Comparison of ENCODE assay signal across 1 cellular context in genomic region chr2:113609859-113610258, GRCh38. TPM values are rescaled to one million over a fixed set of nuclear protein-coding genes. Genes with fewer than 3 reads are reported as not detected.
A peak's percentile ranks its signal among the peaks of the same experiment; 100 is the strongest.
DNase-seq lines count a peak whose midpoint lies in the region; ATAC-seq, FAIRE-seq and TF ChIP-seq lines count a peak whose summit lies in the region.
"Not testable (repeated sequence)": the region's sequence is repeated elsewhere in the genome, so short reads cannot be mapped to it uniquely, and the experiment has no call there.

No MANE protein-coding gene starts in this region.

- 0% methylated on average over 4 of the region's 8 CpGs for WGBS in K562 (ENCODE audit: insufficient coverage, low coverage, missing lambda C conversion rate)

- intact Hi-C loops in K562 (cut with micrococcal nuclease): not testable (repeated sequence)

- not testable (repeated sequence) for H3K36me3 ChIP-seq in K562 (ENCODE audit: control insufficient read depth, insufficient read depth, low read length)

- FAIRE-seq in K562 (lab: Jason Lieb, UNC): not testable (repeated sequence)

- not testable (repeated sequence) for H3K9me3 ChIP-seq in K562 (replicated peaks; ENCODE audit: control insufficient read depth, insufficient read depth, low read depth, low read length)

- not testable (repeated sequence) for TF ChIP-seq POLR2A in K562 (conservative IDR thresholded peaks at IDR 0.05)

- H2AFZ ChIP-seq in K562 (ENCODE audit: low read depth, low read length): not testable (repeated sequence)

- not testable (repeated sequence) for TF ChIP-seq RAD21 in K562 (CRISPR knock-in tag; conservative IDR thresholded peaks at IDR 0.05 in 1 of 2, IDR thresholded peaks at IDR 0.05 in 1 of 2)

- CTCF ChIA-PET in K562 (lab: Yijun Ruan, JAX; ENCODE audit: low intra/inter-chr PET ratio): not testable (repeated sequence)

- H3K27ac ChIP-seq in K562 (ENCODE audit: extremely low read depth, low read depth, low read length): not testable (repeated sequence)

- H4K20me1 ChIP-seq in K562 (replicated peaks; ENCODE audit: control insufficient read depth, insufficient read depth, low read length): not testable (repeated sequence)

- H3K9me1 ChIP-seq in K562 (ENCODE audit: control insufficient read depth, insufficient read depth, low read length): not testable (repeated sequence)

- ATAC-seq in K562: not testable (repeated sequence)

- TF ChIP-seq CTCF in K562 (IDR thresholded peaks at IDR 0.05 in 2 of 3, conservative IDR thresholded peaks at IDR 0.05 in 1 of 3; ENCODE audit: insufficient read depth in 2 of 3, low read depth in 1 of 3, low read length in 3 of 3): not testable (repeated sequence)

- peak; percentile 41 for TF ChIP-seq EP300 in K562 (IDR thresholded peaks at IDR 0.05; ENCODE audit: low read length)

- DNase-seq in K562 (ENCODE audit: extremely low read depth in 1 of 4, low spot score in 3 of 4): not testable (repeated sequence)

- POLR2A ChIA-PET in K562 (lab: Yijun Ruan, JAX): not testable (repeated sequence)

- in situ Hi-C loops in K562 (cut with MboI): not testable (repeated sequence)

- H3K79me2 ChIP-seq in K562 (ENCODE audit: control insufficient read depth, insufficient read depth, low read length): not testable (repeated sequence)

- H3K4me1 ChIP-seq in K562 (replicated peaks in 1 of 2; ENCODE audit: control insufficient read depth in 2 of 2, insufficient read depth in 2 of 2, low read length in 2 of 2): not testable (repeated sequence)

- H3K27me3 ChIP-seq in K562 (ENCODE audit: control insufficient read depth in 2 of 2, insufficient read depth in 2 of 2, low read length in 2 of 2): not testable (repeated sequence)

- BruUV-seq in K562 (replicated peaks; lab: Mats Ljungman, UMichigan): not testable (repeated sequence)

- not testable (repeated sequence) for H3K9ac ChIP-seq in K562 (ENCODE audit: insufficient read depth in 1 of 2, low read depth in 2 of 2, low read length in 2 of 2)

- not testable (repeated sequence) for H3K4me3 ChIP-seq in K562

- not testable (repeated sequence) for H3K4me2 ChIP-seq in K562 (ENCODE audit: insufficient read depth, low read length)

TF ChIP-seq in K562, 482 proteins besides CTCF, POLR2A, EP300 and RAD21:
- TF ChIP-seq FOSL1 (tag; conservative IDR thresholded peaks at IDR 0.05) (peak; percentile 34; the same call in 1 of the 2 replicates), ARID1B (IDR thresholded peaks at IDR 0.05) (peak; percentile 84), TAL1 (IDR thresholded peaks at IDR 0.05) (peak; percentile 86), MEIS2 (IDR thresholded peaks at IDR 0.05; ENCODE audit: partially characterized antibody) (peak; percentile 28), CBFA2T2 (conservative IDR thresholded peaks at IDR 0.05) (peak; percentile 78), TCF3 (CRISPR knock-in tag; IDR thresholded peaks at IDR 0.05) (peak; percentile 55), PML (IDR thresholded peaks at IDR 0.05; ENCODE audit: low read length) (0 out of 2 replicates have a peak, but pooled peaks have one; percentile 29), CXXC5 (CRISPR knock-in tag; IDR thresholded peaks at IDR 0.05) (peak; percentile 29; the same call in 1 of the 2 replicates), TRIM24 (IDR thresholded peaks at IDR 0.05) (peak in 1 of 2 experiments; percentile 43; a peak in 1 of 4 replicates), MBD2 (IDR thresholded peaks at IDR 0.05; ENCODE audit: borderline replicate concordance, low read depth) (0 out of 2 replicates have a peak, but pooled peaks have one; percentile 17), RCOR1 (IDR thresholded peaks at IDR 0.05; ENCODE audit: borderline replicate concordance in 1 of 2, low read depth in 2 of 2, low read length in 2 of 2) (0 out of 4 replicates have a peak, but pooled peaks of 1 of the 2 experiments have one; percentile 24), SOX6 (IDR thresholded peaks at IDR 0.05) (0 out of 2 replicates have a peak, but pooled peaks have one; percentile 30), SMAD4 (CRISPR knock-in tag; conservative IDR thresholded peaks at IDR 0.05) (peak; percentile 69), NCOR1 (IDR thresholded peaks at IDR 0.05) (peak; percentile 81), FOXA3 (CRISPR knock-in tag; conservative IDR thresholded peaks at IDR 0.05 in 1 of 2, IDR thresholded peaks at IDR 0.05 in 1 of 2) (peak; percentile 46 to 97; a peak in 2 of 4 replicates), STAT5A (IDR thresholded peaks at IDR 0.05; ENCODE audit: borderline replicate concordance, low read length) (peak; percentile 23; the same call in 1 of the 2 replicates), KLF16 (IDR thresholded peaks at IDR 0.05) (peak; percentile 74), FOXA1 (IDR thresholded peaks at IDR 0.05; ENCODE audit: borderline replicate concordance) (peak; percentile 34; the same call in 1 of the 2 replicates), NFIC (IDR thresholded peaks at IDR 0.05) (0 out of 2 replicates have a peak, but pooled peaks have one; percentile 39), TEAD4 (IDR thresholded peaks at IDR 0.05; ENCODE audit: low read length) (peak; percentile 61), DMBX1 (CRISPR knock-in tag; IDR thresholded peaks at IDR 0.05; ENCODE audit: borderline replicate concordance) (0 out of 2 replicates have a peak, but pooled peaks have one; percentile 26), CBFA2T3 (IDR thresholded peaks at IDR 0.05) (peak; percentile 81), MTA2 (IDR thresholded peaks at IDR 0.05; ENCODE audit: low read depth) (peak; percentile 76)
- TF ChIP-seq TEAD4 (CRISPR knock-in tag; IDR thresholded peaks at IDR 0.05; ENCODE audit: borderline replicate concordance): not testable (repeated sequence)

RNA-seq across cellular contexts. Expression of gene RABL2A, which starts 17.2 kb away (rescaled TPM):
- total RNA-seq in K562 (2011; cell fraction: chromatin; rRNA removed; ENCODE audit: low replicate concordance): 27.6 and 50.6 TPM in 2 replicates
- 20.1 and 30.2 TPM in 2 replicates for total RNA-seq in K562 (2011; cell fraction: nucleolus; rRNA removed)
- total RNA-seq in K562 (2011; cell fraction: nucleoplasm; rRNA removed): 34.0 and 48.6 TPM in 2 replicates
- total RNA-seq in K562 (2014; rRNA removed) (2.2 and 3.5 TPM in 2 replicates), K562 (2014; rRNA removed; fragmentation: Illumina TruSeq; extraction: Trizol) (2.1 and 3.2 TPM in 2 replicates), K562 (2015; rRNA removed; fragmentation: Illumina TruSeq; extraction: Trizol) (3.4 and 4.8 TPM in 2 replicates), K562 (2021) (3.2 and 4.2 TPM in 2 replicates)
- polyA plus RNA-seq in K562 (2011; rRNA removed) (5.3 and 5.8 TPM in 2 replicates), K562 (2014; fragmentation: Illumina TruSeq; extraction: Trizol) (2.8 and 4.7 TPM in 2 replicates), K562 (2014; fragmentation: Nextera tagmentation; extraction: Ambion mirVana) (under 1 TPM; 0.27 to 0.34 TPM), K562 (2014; rRNA removed) (3.0 and 5.1 TPM in 2 replicates)
- polyA plus RNA-seq in K562 (2011; cell fraction: cytosol; rRNA removed): 4.7 and 5.1 TPM in 2 replicates
- polyA plus RNA-seq in K562 (2011; cell fraction: nucleus; rRNA removed): 21.7 and 27.2 TPM in 2 replicates
- polyA plus RNA-seq in K562 (2012): 3.2 and 6.6 TPM in 2 replicates
- 7.4 and 9.2 TPM in 2 replicates for polyA minus RNA-seq in K562 (2011; rRNA and poly(A)+ RNA removed)
- polyA minus RNA-seq in K562 (2011; cell fraction: cytosol; rRNA and poly(A)+ RNA removed): 1.3 TPM in 1 of 2 replicates, not detected in the other
- 10.0 and 11.8 TPM in 2 replicates for polyA minus RNA-seq in K562 (2011; cell fraction: nucleus; rRNA and poly(A)+ RNA removed)
